30 cellular contexts compared by ENCODE assay signal in genomic region chr13:76189882-76190519, GRCh38.
"Had no signal": no experiment of that assay in that cellular context is flagged by ENCODE, and none has a peak within 500 bp of the region (broad histone marks: within the 10 kb centered on the region; RNA-seq: fewer than 3 reads in every experiment).

No MANE protein-coding gene starts in this region.

- H3K4me1 ChIP-seq: gastroesophageal sphincter, pancreas, psoas muscle had no signal

- H3K4me1 Mint-ChIP-seq: activated CD4-positive, alpha-beta memory T cell treated with anti-CD3 and anti-CD28 coated beads, Interleukin-2, amount 10 ng/mL, durations not matched to agents 7 days and 5 days; activated CD4-positive, alpha-beta T cell treated with anti-CD3 and anti-CD28 coated beads, Interleukin-2, amount 10 ng/mL, durations not matched to agents 7 days and 5 days; activated naive CD4-positive, alpha-beta T cell treated with anti-CD3 and anti-CD28 coated beads, Interleukin-2, amount 10 ng/mL, durations not matched to agents 7 days and 5 days; activated naive CD8-positive, alpha-beta T cell treated with anti-CD3 and anti-CD28 coated beads, Interleukin-2, amount 10 ng/mL, durations not matched to agents 7 days and 5 days; naive thymus-derived CD4-positive, alpha-beta T cell; neural crest cell had no signal

- ATAC-seq: effector memory CD8-positive, alpha-beta T cell; gastroesophageal sphincter; naive thymus-derived CD4-positive, alpha-beta T cell; pancreas; psoas muscle had no signal

- H3K9me3 ChIP-seq: gastroesophageal sphincter, pancreas, psoas muscle, thoracic aorta had no signal

- H3K4me3 ChIP-seq: coronary artery, gastroesophageal sphincter, pancreas, psoas muscle, smooth muscle cell, thoracic aorta had no signal

- H3K27ac ChIP-seq: brain microvascular endothelial cell, coronary artery, gastroesophageal sphincter, pancreas, psoas muscle, thoracic aorta had no signal

- FAIRE-seq: astrocyte, endothelial cell of umbilical vein, pancreas had no signal

- H3K36me3 ChIP-seq: brain microvascular endothelial cell, gastroesophageal sphincter, pancreas, thoracic aorta had no signal

- DNase-seq: activated CD4-positive, alpha-beta memory T cell treated with anti-CD3 and anti-CD28 coated beads, Interleukin-2, amount 10 ng/mL, durations not matched to agents 7 days and 5 days; activated CD4-positive, alpha-beta T cell treated with anti-CD3 and anti-CD28 coated beads for 1 hour; activated CD4-positive, alpha-beta T cell treated with anti-CD3 and anti-CD28 coated beads, Interleukin-2, amount 10 ng/mL, durations not matched to agents 7 days and 5 days; activated CD8-positive, alpha-beta memory T cell treated with anti-CD3 and anti-CD28 coated beads, Interleukin-2, amount 50 U/mL, for 48 hours; activated gamma-delta T cell; activated naive CD4-positive, alpha-beta T cell treated with anti-CD3 and anti-CD28 coated beads, Interleukin-2, amount 10 ng/mL, durations not matched to agents 7 days and 5 days; activated naive CD8-positive, alpha-beta T cell treated with anti-CD3 and anti-CD28 coated beads, Interleukin-2, amount 10 ng/mL, durations not matched to agents 7 days and 5 days; activated T-cell treated with anti-CD3 and anti-CD28 coated beads, Interleukin-2, amount 50 U/mL, for 24 hours; brain microvascular endothelial cell; effector memory CD8-positive, alpha-beta T cell; head of caudate nucleus; hippocampal formation; kidney glomerular epithelial cell; midbrain; naive thymus-derived CD4-positive, alpha-beta T cell; nucleus accumbens; stimulated activated CD4-positive, alpha-beta T cell treated with anti-CD3 and anti-CD28 coated beads, Interleukin-15, amount 100 ng/mL, for 24 hours; stimulated activated CD4-positive, alpha-beta T cell treated with anti-CD3 and anti-CD28 coated beads, Interleukin-2, amount 100 ng/mL, for 24 hours; stimulated activated naive CD4-positive, alpha-beta T cell; T-helper 2 cell had no signal

- H3K4me2 ChIP-seq: smooth muscle cell had no signal

- H3K4me3 Mint-ChIP-seq: activated CD4-positive, alpha-beta memory T cell treated with anti-CD3 and anti-CD28 coated beads, Interleukin-2, amount 10 ng/mL, durations not matched to agents 7 days and 5 days; activated CD4-positive, alpha-beta T cell treated with anti-CD3 and anti-CD28 coated beads, Interleukin-2, amount 10 ng/mL, durations not matched to agents 7 days and 5 days; activated naive CD4-positive, alpha-beta T cell treated with anti-CD3 and anti-CD28 coated beads, Interleukin-2, amount 10 ng/mL, durations not matched to agents 7 days and 5 days; activated naive CD8-positive, alpha-beta T cell treated with anti-CD3 and anti-CD28 coated beads, Interleukin-2, amount 10 ng/mL, durations not matched to agents 7 days and 5 days; activated T-cell treated with anti-CD3 and anti-CD28 coated beads, Interleukin-2, amount 50 U/mL, for 24 hours; effector memory CD8-positive, alpha-beta T cell; naive thymus-derived CD4-positive, alpha-beta T cell; neural crest cell; type B pancreatic cell had no signal

- H3K9me3 Mint-ChIP-seq: activated CD4-positive, alpha-beta memory T cell treated with anti-CD3 and anti-CD28 coated beads, Interleukin-2, amount 10 ng/mL, durations not matched to agents 7 days and 5 days; activated CD4-positive, alpha-beta T cell treated with anti-CD3 and anti-CD28 coated beads, Interleukin-2, amount 10 ng/mL, durations not matched to agents 7 days and 5 days; activated naive CD4-positive, alpha-beta T cell treated with anti-CD3 and anti-CD28 coated beads, Interleukin-2, amount 10 ng/mL, durations not matched to agents 7 days and 5 days; type B pancreatic cell had no signal

- H3K27me3 Mint-ChIP-seq: activated CD4-positive, alpha-beta memory T cell treated with anti-CD3 and anti-CD28 coated beads, Interleukin-2, amount 10 ng/mL, durations not matched to agents 7 days and 5 days; activated CD4-positive, alpha-beta T cell treated with anti-CD3 and anti-CD28 coated beads, Interleukin-2, amount 10 ng/mL, durations not matched to agents 7 days and 5 days; activated naive CD4-positive, alpha-beta T cell treated with anti-CD3 and anti-CD28 coated beads, Interleukin-2, amount 10 ng/mL, durations not matched to agents 7 days and 5 days; activated naive CD8-positive, alpha-beta T cell treated with anti-CD3 and anti-CD28 coated beads, Interleukin-2, amount 10 ng/mL, durations not matched to agents 7 days and 5 days; activated T-cell treated with anti-CD3 and anti-CD28 coated beads, Interleukin-2, amount 50 U/mL, for 24 hours; effector memory CD8-positive, alpha-beta T cell had no signal

- H3K27ac Mint-ChIP-seq: activated CD4-positive, alpha-beta memory T cell treated with anti-CD3 and anti-CD28 coated beads, Interleukin-2, amount 10 ng/mL, durations not matched to agents 7 days and 5 days; activated CD4-positive, alpha-beta T cell treated with anti-CD3 and anti-CD28 coated beads, Interleukin-2, amount 10 ng/mL, durations not matched to agents 7 days and 5 days; activated naive CD4-positive, alpha-beta T cell treated with anti-CD3 and anti-CD28 coated beads, Interleukin-2, amount 10 ng/mL, durations not matched to agents 7 days and 5 days; activated naive CD8-positive, alpha-beta T cell treated with anti-CD3 and anti-CD28 coated beads, Interleukin-2, amount 10 ng/mL, durations not matched to agents 7 days and 5 days; activated T-cell treated with anti-CD3 and anti-CD28 coated beads, Interleukin-2, amount 50 U/mL, for 24 hours; effector memory CD8-positive, alpha-beta T cell; naive thymus-derived CD4-positive, alpha-beta T cell; type B pancreatic cell had no signal

- H3K27me3 ChIP-seq: brain microvascular endothelial cell, gastroesophageal sphincter, pancreas had no signal
